13 cellular contexts compared by ENCODE assay signal in genomic region chr16:86619263-86619935, GRCh38.
DNase-seq lines count a peak whose midpoint lies in the region.
"Had no signal": no experiment of that assay in that cellular context is flagged by ENCODE, and none has a peak within 500 bp of the region (broad histone marks: within the 10 kb centered on the region; RNA-seq: fewer than 3 reads in every experiment).

No MANE protein-coding gene starts in this region.

- H3K4me3 ChIP-seq in subcutaneous abdominal adipose tissue (ENCODE audit: low read depth in 1 of 5, low read length in 5 of 5), result peak overlapping the region in 4 of 5 donors; percentile 26 to 37 (median 36)
- H3K4me3 ChIP-seq: prostate gland had no signal

- peaks cover 0 to 7% (median 5%) of the 10 kb centered on the region in 5 donors for H3K9me3 ChIP-seq in subcutaneous abdominal adipose tissue (ENCODE audit: control insufficient read depth in 5 of 5, low read length in 5 of 5)
- H3K9me3 ChIP-seq: prostate gland had no signal

- H3K4me1 ChIP-seq in subcutaneous abdominal adipose tissue (ENCODE audit: control insufficient read depth in 5 of 5, insufficient read depth in 5 of 5, low read length in 5 of 5), result no peaks in the 10 kb centered on the region
- H3K4me1 ChIP-seq: prostate gland had no signal

- H3K27ac ChIP-seq in subcutaneous abdominal adipose tissue (ENCODE audit: low read depth, low read length), result no peak overlapping the region
- H3K27ac ChIP-seq: prostate gland had no signal

- H3K9ac ChIP-seq in subcutaneous abdominal adipose tissue (ENCODE audit: low read length in 5 of 5), result no peak overlapping the region

- H3K27me3 ChIP-seq in subcutaneous abdominal adipose tissue (ENCODE audit: control insufficient read depth in 5 of 5, insufficient read depth in 4 of 5, low read length in 5 of 5), result peaks cover 5 to 15% (median 11%) of the 10 kb centered on the region in 5 donors

- no peaks in the 10 kb centered on the region for H3K36me3 ChIP-seq in subcutaneous abdominal adipose tissue (ENCODE audit: control insufficient read depth in 5 of 5, insufficient read depth in 5 of 5, low read length in 5 of 5)
- H3K36me3 ChIP-seq: prostate gland had no signal

- DNase-seq in NCI-H2107 treated with DMSO at 0.1 percent for 48 hours (lab: John Stamatoyannopoulos, UW; ENCODE audit: unreplicated experiment) (peak; percentile 7), NCI-H2107 (lab: John Stamatoyannopoulos, UW) (no peak), NCI-H2029 treated with DMSO at 0.1 percent for 48 hours (lab: John Stamatoyannopoulos, UW) (peak; percentile 17), fibroblast of peridontal ligament (ENCODE audit: extremely low read depth) (peak; percentile 78), COLO668 (lab: John Stamatoyannopoulos, UW; ENCODE audit: unreplicated experiment) (no peak), HuH-7 (ENCODE audit: low spot score) (no peak)
- DNase-seq in effector CD8-positive, alpha-beta T cell (lab: John Stamatoyannopoulos, UW), result no peak
- DNase-seq: amniotic stem cell; effector CD4-positive, alpha-beta T cell; Karpas-422; NCI-H2171 treated with DMSO at 0.1 percent for 48 hours had no signal

Comparison
In these comparisons a context has a peak if more than half of its experiments do, and no peak if none do; other contexts are left out.
1. DNase-seq: peak in NCI-H2107 treated with DMSO at 0.1 percent for 48 hours (single experiment), NCI-H2029 treated with DMSO at 0.1 percent for 48 hours (single experiment) and fibroblast of peridontal ligament (single experiment); none in NCI-H2107 (single experiment), COLO668 (single experiment), effector CD8-positive, alpha-beta T cell (single experiment) and HuH-7 (single experiment).